Comparison of ENCODE assay signal across 18 cellular contexts in genomic region chr19:37957176-37957575, GRCh38. TPM values are rescaled to one million over a fixed set of nuclear protein-coding genes. Genes with fewer than 3 reads are reported as not detected.
A peak's percentile ranks its signal among the peaks of the same experiment; 100 is the strongest.
DNase-seq lines count a peak whose midpoint lies in the region; ATAC-seq and TF ChIP-seq lines count a peak whose summit lies in the region.
"Had no signal": no experiment of that assay in that cellular context is flagged by ENCODE, and none has a peak within 500 bp of the region (broad histone marks: within the 10 kb centered on the region; RNA-seq: fewer than 3 reads in every experiment).

No MANE protein-coding gene starts in this region.

- H3K4me3 Mint-ChIP-seq in activated B cell treated with CpG ODN at 0.5 μM for 24 hours: no peak overlapping the region
- H3K4me3 Mint-ChIP-seq in stimulated activated memory B cell treated with anti-CD40 and anti-IgM and Interleukin-4, amounts not matched to agents 10 μg/mL and 1 μg/mL and 100 μg/mL, for 72 hours: no peak overlapping the region
- H3K4me3 Mint-ChIP-seq: CD14-positive monocyte; CD4-positive, alpha-beta memory T cell had no signal

- POLR2A ChIA-PET in activated B cell treated with CpG ODN at 0.5 μM for 24 hours (lab: Charles Lee): interaction anchor here (1.0 to 2.2 kb wide), 4 partner anchors 29 to 76 kb away, joined by 3 to 6 read pairs (median 5); partner anchors contain the start of gene SIPA1L3

- no peak for TF ChIP-seq CTCF in activated B cell treated with CpG ODN at 0.5 μM for 24 hours (IDR thresholded peaks at IDR 0.05)

- CTCF ChIA-PET in activated B cell treated with CpG ODN at 0.5 μM for 24 hours (lab: Charles Lee): no interaction called here

- ATAC-seq in activated B cell treated with CpG ODN at 0.5 μM for 24 hours (ENCODE audit: low read depth): no peak
- no peak for ATAC-seq in stimulated activated memory B cell treated with anti-CD40 and anti-IgM and Interleukin-4, amounts not matched to agents 10 μg/mL and 1 μg/mL and 100 μg/mL, for 72 hours
- ATAC-seq in HG02973 (IDR thresholded peaks at IDR 0.05; ENCODE audit: unreplicated experiment): no peak
- ATAC-seq: A549 had no signal

- H3K4me1 Mint-ChIP-seq in activated B cell treated with CpG ODN at 0.5 μM for 24 hours: peaks cover 83% of the 10 kb centered on the region
- peaks cover 79% of the 10 kb centered on the region for H3K4me1 Mint-ChIP-seq in stimulated activated memory B cell treated with anti-CD40 and anti-IgM and Interleukin-4, amounts not matched to agents 10 μg/mL and 1 μg/mL and 100 μg/mL, for 72 hours

- intact Hi-C loops in activated B cell treated with CpG ODN at 0.5 μM for 24 hours (cut with micrococcal nuclease): no loop called here

- peak overlapping the region; percentile 20 for H3K27ac Mint-ChIP-seq in activated B cell treated with CpG ODN at 0.5 μM for 24 hours
- peak overlapping the region; percentile 66 for H3K27ac Mint-ChIP-seq in stimulated activated memory B cell treated with anti-CD40 and anti-IgM and Interleukin-4, amounts not matched to agents 10 μg/mL and 1 μg/mL and 100 μg/mL, for 72 hours
- H3K27ac Mint-ChIP-seq: CD14-positive monocyte; CD4-positive, alpha-beta memory T cell had no signal

- peaks cover 6% of the 10 kb centered on the region for H3K9me3 Mint-ChIP-seq in activated B cell treated with CpG ODN at 0.5 μM for 24 hours
- H3K9me3 Mint-ChIP-seq in stimulated activated memory B cell treated with anti-CD40 and anti-IgM and Interleukin-4, amounts not matched to agents 10 μg/mL and 1 μg/mL and 100 μg/mL, for 72 hours: peaks cover 5% of the 10 kb centered on the region

- DNase-seq in NCI-H748 (lab: John Stamatoyannopoulos, UW; ENCODE audit: unreplicated experiment): peak; percentile 46
- DNase-seq in NCI-H748 treated with DMSO at 0.1 percent for 48 hours (lab: John Stamatoyannopoulos, UW): no peak
- no peak for DNase-seq in activated B cell treated with CpG ODN at 0.5 μM for 24 hours
- DNase-seq in central memory CD4-positive, alpha-beta T cell: no peak
- no peak for DNase-seq in activated T-cell treated with anti-CD3 and anti-CD28 coated beads, Interleukin-2, amount 50 U/mL, for 48 hours
- DNase-seq: AML-193; CD4-positive, alpha-beta memory T cell; DMS153; DMS79 treated with DMSO at 0.1 percent for 48 hours; EL; GM23248 had no signal

- peaks cover 14% of the 10 kb centered on the region for H3K36me3 Mint-ChIP-seq in activated B cell treated with CpG ODN at 0.5 μM for 24 hours (ENCODE audit: low read depth)
- H3K36me3 Mint-ChIP-seq in stimulated activated memory B cell treated with anti-CD40 and anti-IgM and Interleukin-4, amounts not matched to agents 10 μg/mL and 1 μg/mL and 100 μg/mL, for 72 hours: peaks cover 29% of the 10 kb centered on the region

- no peaks in the 10 kb centered on the region for H3K27me3 Mint-ChIP-seq in activated B cell treated with CpG ODN at 0.5 μM for 24 hours
- no peaks in the 10 kb centered on the region for H3K27me3 Mint-ChIP-seq in stimulated activated memory B cell treated with anti-CD40 and anti-IgM and Interleukin-4, amounts not matched to agents 10 μg/mL and 1 μg/mL and 100 μg/mL, for 72 hours
- H3K27me3 Mint-ChIP-seq: CD4-positive, alpha-beta memory T cell had no signal

RNA-seq across cellular contexts. Expression of gene SIPA1L3, which starts 50.2 kb away (rescaled TPM):
- total RNA-seq in activated B cell treated with CpG ODN at 0.5 μM for 24 hours: 120 and 145 TPM in 2 replicates

RNA-seq across cellular contexts. Expression of gene WDR87, which starts 50.8 kb away (rescaled TPM):
- total RNA-seq in activated B cell treated with CpG ODN at 0.5 μM for 24 hours: not detected in 2 replicates
- total RNA-seq: CD4-positive, alpha-beta memory T cell; G401; GM23248; H4; HT-29 had no signal
